Comparison of ENCODE assay signal across 22 cellular contexts in the genomic region with DNA sequence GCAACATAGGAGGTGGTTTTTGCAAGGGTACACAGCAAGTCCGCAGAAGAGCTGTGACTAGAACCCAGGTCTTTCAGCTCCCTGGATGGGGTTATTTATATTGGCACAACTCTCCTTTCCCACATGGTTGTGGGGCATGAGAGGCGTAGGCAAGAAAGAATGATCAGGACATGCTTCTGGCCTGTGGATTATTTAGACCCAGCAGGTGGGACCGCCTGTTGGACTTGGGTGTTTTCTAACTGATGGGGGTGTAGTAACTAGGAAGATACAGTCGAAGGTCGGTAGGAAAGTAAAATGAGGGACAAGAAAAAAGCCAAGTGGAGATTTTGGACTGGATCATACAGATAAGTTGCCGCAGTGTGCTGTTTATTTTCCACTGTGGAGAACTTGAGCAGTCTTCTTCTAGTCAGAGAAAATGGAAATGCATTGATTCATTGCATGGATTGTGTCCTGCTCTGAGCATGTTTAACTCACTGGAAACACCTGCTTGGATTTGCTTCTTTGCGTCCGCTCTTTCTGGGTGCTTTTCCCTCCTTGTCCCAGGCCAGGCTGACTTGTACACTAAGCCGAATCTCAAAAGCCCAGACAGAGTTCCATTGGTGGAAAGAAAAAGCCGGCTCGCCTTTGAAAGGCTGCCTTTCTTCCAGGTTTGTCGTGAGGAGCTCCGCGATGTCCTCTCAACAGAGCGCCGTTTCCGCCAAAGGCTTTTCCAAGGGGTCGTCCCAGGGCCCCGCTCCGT. TPM values are rescaled to one million over a fixed set of nuclear protein-coding genes. Genes with fewer than 3 reads are reported as not detected.
DNase-seq lines count a peak whose midpoint lies in the region; ATAC-seq and TF ChIP-seq lines count a peak whose summit lies in the region.
"Had no signal": no experiment of that assay in that cellular context is flagged by ENCODE, and none has a peak within 500 bp of the region (broad histone marks: within the 10 kb centered on the region; RNA-seq: fewer than 3 reads in every experiment).

No MANE protein-coding gene starts in this region.

- DNase-seq in heart right ventricle (no peak), cardiac septum (ENCODE audit: low spot score) (no peak), dorsolateral prefrontal cortex (no peak), myocyte (ENCODE audit: low read depth) (peak; percentile 6), lower lobe of right lung (no peak), ACHN (no peak), SIG-M5 treated with dmso at 0.1 percent for 504 hours (lab: John Stamatoyannopoulos, UW; ENCODE audit: unreplicated experiment) (no peak)
- DNase-seq: activated CD8-positive, alpha-beta T cell treated with anti-CD3 and anti-CD28 coated beads for 36 hours; CD4-positive, CD25-positive, alpha-beta regulatory T cell; DND-41; endodermal cell; KG1; NCI-H1105; NCI-H82; T-cell; upper lobe of right lung had no signal

- no peak for ATAC-seq in heart right ventricle
- ATAC-seq in lower lobe of right lung = no peak
- ATAC-seq: activated CD8-positive, alpha-beta T cell treated with anti-CD3 and anti-CD28 coated beads for 36 hours; T-cell had no signal

- peak overlapping the region in 9 of 10 donors; percentile 6 to 40 (median 22) for H3K4me3 ChIP-seq in heart right ventricle
- peak overlapping the region in 57 of 59 donors; percentile 3 to 63 (median 40) for H3K4me3 ChIP-seq in dorsolateral prefrontal cortex
- peak overlapping the region; percentile 12 for H3K4me3 ChIP-seq in urinary bladder (ENCODE audit: low read depth, low read length)
- no peak overlapping the region for H3K4me3 ChIP-seq in lower lobe of right lung
- H3K4me3 ChIP-seq: smooth muscle cell, upper lobe of right lung had no signal

- H3K27ac ChIP-seq in heart right ventricle (no peak overlapping the region), dorsolateral prefrontal cortex (no peak overlapping the region), urinary bladder (ENCODE audit: low read depth) (no peak overlapping the region), lower lobe of right lung (no peak overlapping the region)
- H3K27ac ChIP-seq: neutrophil, upper lobe of right lung had no signal

- H3K4me1 ChIP-seq in heart right ventricle (peaks cover 0 to 10% (median 8%) of the 10 kb centered on the region in 9 donors), urinary bladder (ENCODE audit: insufficient read depth) (no peaks in the 10 kb centered on the region), lower lobe of right lung (peaks cover 9% of the 10 kb centered on the region)
- H3K4me1 ChIP-seq: upper lobe of right lung had no signal

- H3K36me3 ChIP-seq in heart right ventricle = no peaks in the 10 kb centered on the region
- no peaks in the 10 kb centered on the region for H3K36me3 ChIP-seq in urinary bladder (ENCODE audit: insufficient read depth)
- no peaks in the 10 kb centered on the region for H3K36me3 ChIP-seq in lower lobe of right lung
- H3K36me3 ChIP-seq: neutrophil, upper lobe of right lung had no signal

- intact Hi-C loops in heart right ventricle (cut with DNase I) (no loop called here), cardiac septum (cut with DNase I) (no loop called here), dorsolateral prefrontal cortex (cut with DNase I) (no loop called here), lower lobe of right lung (cut with DNase I) (no loop called here)

- WGBS in heart right ventricle, 2 donors = 24 to 27% methylated on average over 20 of the region's 20 CpGs
- 22% methylated on average over 20 of the region's 20 CpGs for WGBS in urinary bladder

- H3K9me3 ChIP-seq in heart right ventricle = no peaks in the 10 kb centered on the region
- no peaks in the 10 kb centered on the region for H3K9me3 ChIP-seq in lower lobe of right lung
- H3K9me3 ChIP-seq: neutrophil, upper lobe of right lung had no signal

- no peak for TF ChIP-seq CTCF in heart right ventricle (IDR thresholded peaks at IDR 0.05)
- no peak for TF ChIP-seq CTCF in dorsolateral prefrontal cortex (IDR thresholded peaks at IDR 0.05 in 54 of 56, conservative IDR thresholded peaks at IDR 0.05 in 2 of 56; ENCODE audit: low read depth in 1 of 56, partially characterized antibody in 56 of 56)
- TF ChIP-seq CTCF in lower lobe of right lung (IDR thresholded peaks at IDR 0.05) = no peak

- H3K27me3 ChIP-seq in heart right ventricle (peaks cover 0 to 73% (median 60%) of the 10 kb centered on the region in 7 donors), dorsolateral prefrontal cortex (peaks cover 0 to 69% (median 47%) of the 10 kb centered on the region in 45 donors), lower lobe of right lung (ENCODE audit: low read depth) (peaks cover 52% of the 10 kb centered on the region)

- in situ Hi-C loops in ACHN (cut with HindIII; ENCODE audit: low pct_ligation_motif_present, low pct_unique_long_range_greater_than_20kb, low sequenced_read_pairs) = no loop called here

RNA-seq across cellular contexts. Expression of gene CRCT1, which starts 0.6 kb away (rescaled TPM):
- not detected for total RNA-seq in heart right ventricle
- polyA plus RNA-seq in heart right ventricle = under 1 TPM in 1 of 2 donors, not detected in 1; 0.10 TPM
- total RNA-seq in cardiac septum = not detected
- total RNA-seq in dorsolateral prefrontal cortex = not detected
- not detected in 2 replicates for total RNA-seq in myocyte
- polyA plus RNA-seq in myocyte (2012) = not detected
- total RNA-seq in urinary bladder = not detected
- polyA plus RNA-seq in urinary bladder = not detected
- not detected for total RNA-seq in lower lobe of right lung
- total RNA-seq: A673; activated CD8-positive, alpha-beta T cell treated with anti-CD3 and anti-CD28 coated beads for 36 hours; CD4-positive, CD25-positive, alpha-beta regulatory T cell; endodermal cell; mesothelial cell of epicardium; smooth muscle cell; T-cell; upper lobe of right lung had no signal
- polyA plus RNA-seq: CD4-positive, CD25-positive, alpha-beta regulatory T cell; smooth muscle cell had no signal

RNA-seq across cellular contexts. Expression of gene LCE5A, which starts 4.3 kb away (rescaled TPM):
- not detected for total RNA-seq in heart right ventricle
- polyA plus RNA-seq in heart right ventricle = under 1 TPM in 1 of 2 donors, not detected in 1; 0.07 TPM
- total RNA-seq in cardiac septum = not detected
- total RNA-seq in dorsolateral prefrontal cortex = under 1 TPM in 2 of 120 experiments, not detected in 118; 0.63 to 0.80 TPM
- not detected in 2 replicates for total RNA-seq in myocyte
- polyA plus RNA-seq in myocyte (2012) = not detected
- not detected for total RNA-seq in urinary bladder
- not detected for polyA plus RNA-seq in urinary bladder
- total RNA-seq in lower lobe of right lung = not detected
- total RNA-seq: A673; activated CD8-positive, alpha-beta T cell treated with anti-CD3 and anti-CD28 coated beads for 36 hours; CD4-positive, CD25-positive, alpha-beta regulatory T cell; endodermal cell; mesothelial cell of epicardium; smooth muscle cell; T-cell; upper lobe of right lung had no signal
- polyA plus RNA-seq: adipose tissue; CD4-positive, CD25-positive, alpha-beta regulatory T cell; smooth muscle cell had no signal

RNA-seq across cellular contexts. Expression of gene LCE3E, which starts 51.7 kb away (rescaled TPM):
- total RNA-seq in heart right ventricle (not detected), cardiac septum (not detected), dorsolateral prefrontal cortex (not detected), myocyte (not detected in 2 replicates), urinary bladder (not detected), lower lobe of right lung (not detected)
- polyA plus RNA-seq in heart right ventricle (not detected), urinary bladder (not detected)
- polyA plus RNA-seq in myocyte (2012) = not detected
- total RNA-seq: A673; activated CD8-positive, alpha-beta T cell treated with anti-CD3 and anti-CD28 coated beads for 36 hours; CD4-positive, CD25-positive, alpha-beta regulatory T cell; endodermal cell; mesothelial cell of epicardium; smooth muscle cell; T-cell; upper lobe of right lung had no signal
- polyA plus RNA-seq: adipose tissue; CD4-positive, CD25-positive, alpha-beta regulatory T cell; smooth muscle cell had no signal
